9 cellular contexts compared by ENCODE assay signal in genomic region chr10:34740321-34740720, GRCh38.
DNase-seq lines count a peak whose midpoint lies in the region; TF ChIP-seq lines count a peak whose summit lies in the region.
"Had no signal": no experiment of that assay in that cellular context is flagged by ENCODE, and none has a peak within 500 bp of the region (broad histone marks: within the 10 kb centered on the region; RNA-seq: fewer than 3 reads in every experiment).

No MANE protein-coding gene starts in this region.

- H3K4me1 ChIP-seq in HUES6 (ENCODE audit: control insufficient read depth, insufficient read depth, low read length) (peaks cover 29% of the 10 kb centered on the region), ascending aorta (peaks cover 0 to 6% of the 10 kb centered on the region in 2 donors), iPS-18a (ENCODE audit: control insufficient read depth, low read depth, low read length) (peaks cover 31% of the 10 kb centered on the region), smooth muscle cell (ENCODE audit: low read depth) (peaks cover 16% of the 10 kb centered on the region), stomach (peaks cover 16 to 71% (median 28%) of the 10 kb centered on the region in 4 donors)

- peak overlapping the region; percentile 40 for H3K4me3 ChIP-seq in HUES6 (ENCODE audit: low read depth, low read length)
- peak overlapping the region; percentile 23 to 45 for H3K4me3 ChIP-seq in ascending aorta
- H3K4me3 ChIP-seq in iPS-18a (ENCODE audit: low read length), result peak overlapping the region; percentile 55
- H3K4me3 ChIP-seq in smooth muscle cell, result peak overlapping the region; percentile 37
- H3K4me3 ChIP-seq in stomach, result peak overlapping the region in 1 of 4 donors; percentile 15

- TF ChIP-seq POLR2A in stomach (IDR thresholded peaks at IDR 0.05), result no peak

- no peaks in the 10 kb centered on the region for H3F3A ChIP-seq in smooth muscle cell (ENCODE audit: low read depth)

- no peak overlapping the region for H2AFZ ChIP-seq in smooth muscle cell (ENCODE audit: low read depth)

- H3K36me3 ChIP-seq in HUES6 (ENCODE audit: control insufficient read depth, insufficient read depth, low read length) (no peaks in the 10 kb centered on the region), ascending aorta (no peaks in the 10 kb centered on the region), iPS-18a (ENCODE audit: control insufficient read depth, low read depth, low read length) (no peaks in the 10 kb centered on the region), smooth muscle cell (ENCODE audit: low read depth) (no peaks in the 10 kb centered on the region), stomach (no peaks in the 10 kb centered on the region)
- H3K36me3 ChIP-seq: neutrophil had no signal

- peaks cover 63% of the 10 kb centered on the region for H3K79me2 ChIP-seq in smooth muscle cell (ENCODE audit: low read depth)

- intact Hi-C loops in ascending aorta (cut with DNase I) (loop anchor here (5.0 kb wide), 1 partner anchor 77 kb away; the partner anchor contains the start of gene PARD3), stomach (cut with DNase I; ENCODE audit: low total_unique reads) (no loop called here)

- peak overlapping the region; percentile 81 for H3K4me2 ChIP-seq in smooth muscle cell

- DNase-seq in ascending aorta (ENCODE audit: low spot score in 2 of 2) (no peak), smooth muscle cell (lab: John Stamatoyannopoulos, UW; ENCODE audit: unreplicated experiment) (no peak), cortex of kidney (lab: John Stamatoyannopoulos, UW) (no peak), stomach (no peak), SHP77 (lab: John Stamatoyannopoulos, UW) (no peak)
- DNase-seq: activated CD4-positive, alpha-beta T cell treated with anti-CD3 and anti-CD28 coated beads for 4 hours had no signal

- H3K27ac ChIP-seq in HUES6 (ENCODE audit: low read depth, low read length) (no peak overlapping the region), ascending aorta (peak overlapping the region; percentile 18 to 27), iPS-18a (ENCODE audit: low read length) (peak overlapping the region; percentile 9), smooth muscle cell (ENCODE audit: low read depth) (no peak overlapping the region), stomach (peak overlapping the region in 2 of 5 donors; percentile 26 to 67)
- H3K27ac ChIP-seq: neutrophil had no signal

- H3K9me3 ChIP-seq in HUES6 (ENCODE audit: control insufficient read depth, insufficient read depth, low read depth, low read length) (no peaks in the 10 kb centered on the region), ascending aorta (no peaks in the 10 kb centered on the region), iPS-18a (ENCODE audit: control insufficient read depth, low read depth, low read length) (no peaks in the 10 kb centered on the region), smooth muscle cell (replicated peaks; ENCODE audit: low read depth) (no peaks in the 10 kb centered on the region), stomach (no peaks in the 10 kb centered on the region)
- H3K9me3 ChIP-seq: neutrophil had no signal

- H3K9ac ChIP-seq in HUES6 (ENCODE audit: low read length) (no peak overlapping the region), iPS-18a (ENCODE audit: low read length) (no peak overlapping the region), smooth muscle cell (ENCODE audit: low read depth) (no peak overlapping the region)

- H3K27me3 ChIP-seq in HUES6 (ENCODE audit: control insufficient read depth, insufficient read depth, low read length), result no peaks in the 10 kb centered on the region
- no peaks in the 10 kb centered on the region for H3K27me3 ChIP-seq in ascending aorta
- no peaks in the 10 kb centered on the region for H3K27me3 ChIP-seq in iPS-18a (ENCODE audit: control insufficient read depth, insufficient read depth, low read length)
- no peaks in the 10 kb centered on the region for H3K27me3 ChIP-seq in smooth muscle cell (ENCODE audit: low read depth)
- no peaks in the 10 kb centered on the region for H3K27me3 ChIP-seq in stomach

- no peak for TF ChIP-seq CTCF in ascending aorta (IDR thresholded peaks at IDR 0.05)
- TF ChIP-seq CTCF in smooth muscle cell (IDR thresholded peaks at IDR 0.05; ENCODE audit: borderline replicate concordance, insufficient read depth, poor library complexity, severe bottlenecking), result no peak
- no peak for TF ChIP-seq CTCF in stomach (IDR thresholded peaks at IDR 0.05)

- peaks cover 72% of the 10 kb centered on the region for H4K20me1 ChIP-seq in smooth muscle cell (ENCODE audit: low read depth)

- 44% methylated on average over 5 of the region's 5 CpGs for WGBS in smooth muscle cell (ENCODE audit: low lambda C conversion rate)
- WGBS in stomach, 5 donors, result 23 to 47% (median 37%) methylated on average over 5 of the region's 5 CpGs

- TF ChIP-seq EP300 in stomach (IDR thresholded peaks at IDR 0.05), result no peak

Comparison
In these comparisons a context has a peak if more than half of its experiments do, and no peak if none do; other contexts are left out.
1. H3K27ac ChIP-seq: peak in ascending aorta (2 of 2) and iPS-18a (single experiment); none in HUES6 (single experiment) and smooth muscle cell (single experiment).